ENCODE assay signal across 21 cellular contexts in the genomic region with DNA sequence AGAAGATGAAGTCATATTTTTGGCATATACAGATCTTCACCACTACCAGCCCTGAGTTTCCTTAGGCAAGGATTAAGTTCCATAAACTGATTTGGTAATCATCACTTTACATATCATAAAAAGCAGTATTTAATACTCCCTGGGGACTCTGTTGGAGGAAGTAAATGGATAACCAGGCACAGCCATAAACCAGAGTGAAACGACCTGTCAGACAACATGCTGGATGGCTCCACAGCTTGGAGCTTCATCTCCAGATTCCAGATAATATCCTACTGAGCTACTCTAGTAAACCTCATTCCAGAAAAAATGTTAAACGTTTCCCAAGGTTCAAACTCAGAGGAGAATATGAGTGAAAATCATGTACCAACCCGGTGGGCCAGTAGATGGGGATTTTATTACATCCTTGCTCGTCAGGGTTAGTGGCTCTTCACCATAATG.
DNase-seq lines count a peak whose midpoint lies in the region; ATAC-seq and TF ChIP-seq lines count a peak whose summit lies in the region.
"Had no signal": no experiment of that assay in that cellular context is flagged by ENCODE, and none has a peak within 500 bp of the region (broad histone marks: within the 10 kb centered on the region; RNA-seq: fewer than 3 reads in every experiment).

No MANE protein-coding gene starts in this region.

- H4K20me1 ChIP-seq in mammary epithelial cell (ENCODE audit: insufficient read depth, low read length) = no peaks in the 10 kb centered on the region

- H3K9me3 ChIP-seq in SK-N-MC (ENCODE audit: low read depth, low read length) (no peaks in the 10 kb centered on the region), mammary epithelial cell (replicated peaks; ENCODE audit: insufficient read depth, low read length) (no peaks in the 10 kb centered on the region)
- H3K9me3 ChIP-seq: SJCRH30 had no signal

- H3K27ac ChIP-seq in SK-N-MC (peak overlapping the region; percentile 73), mammary epithelial cell (ENCODE audit: insufficient read depth, low read depth, low read length) (no peak overlapping the region)
- H3K27ac ChIP-seq: GM23248, HL-60, SJCRH30 had no signal

- in situ Hi-C loops in mammary epithelial cell (cut with MboI; ENCODE audit: low sequenced_read_pairs in 2 of 2) = no loop called here

- CTCF ChIA-PET in mammary epithelial cell (lab: Charles Lee; ENCODE audit: low non-redundant PET) = no interaction called here

- no TSS peak for BruUV-seq in mammary epithelial cell (replicated peaks; lab: Mats Ljungman, UMichigan)

- H3K9ac ChIP-seq in SK-N-MC (ENCODE audit: insufficient read length) = no peak overlapping the region
- no peak overlapping the region for H3K9ac ChIP-seq in mammary epithelial cell (ENCODE audit: insufficient read depth, low read length)
- H3K9ac ChIP-seq: GM23248 had no signal

- no peak overlapping the region for H2AFZ ChIP-seq in mammary epithelial cell (ENCODE audit: low read depth, low read length)
- H2AFZ ChIP-seq: GM23248 had no signal

- H3K4me1 ChIP-seq in mammary epithelial cell (ENCODE audit: insufficient read depth, low read length) = no peaks in the 10 kb centered on the region
- H3K4me1 ChIP-seq: SJCRH30 had no signal

- H3K4me2 ChIP-seq in mammary epithelial cell (ENCODE audit: insufficient read depth, low read depth, low read length) = no peak overlapping the region

- WGBS in mammary epithelial cell (ENCODE audit: low coverage, missing lambda C conversion rate) = 59% methylated on average over 4 of the region's 4 CpGs

- dilution Hi-C loops in mammary epithelial cell (cut with HindIII; ENCODE audit: low sequenced_read_pairs) = loop anchor here (5.0 kb wide), 1 partner anchor 41 kb away; no protein-coding TSS in a partner anchor

- intact Hi-C loops in left colon (cut with DNase I, micrococcal nuclease) (no loop called here), mammary epithelial cell (cut with micrococcal nuclease) (no loop called here)

- ATAC-seq in left colon = peak; percentile 99
- ATAC-seq: K562 had no signal

- TF ChIP-seq CTCF in mammary epithelial cell (conservative IDR thresholded peaks at IDR 0.05 in 1 of 2, IDR thresholded peaks at IDR 0.05 in 1 of 2; ENCODE audit: extremely low read depth in 1 of 2, insufficient read depth in 1 of 2, low read depth in 1 of 2, low read length in 2 of 2) (no peak), GM20000 (IDR thresholded peaks at IDR 0.05; ENCODE audit: extremely low read depth, missing control alignments) (no peak)

- no peaks in the 10 kb centered on the region for H3K36me3 ChIP-seq in SK-N-MC (ENCODE audit: insufficient read depth, low read length)
- H3K36me3 ChIP-seq in mammary epithelial cell (ENCODE audit: insufficient read depth, low read length) = no peaks in the 10 kb centered on the region
- H3K36me3 ChIP-seq: SJCRH30 had no signal

- peak; percentile 51 for DNase-seq in NCI-H748 (lab: John Stamatoyannopoulos, UW; ENCODE audit: unreplicated experiment)
- DNase-seq in NCI-H748 treated with DMSO at 0.1 percent for 48 hours (lab: John Stamatoyannopoulos, UW) = no peak
- peak; percentile 89 for DNase-seq in SK-N-MC (ENCODE audit: low read depth, low spot score)
- peak in 1 of 2 donors; percentile 47 for DNase-seq in left colon
- DNase-seq in mammary epithelial cell = no peak
- no peak for DNase-seq in GM20000 (ENCODE audit: low spot score)
- no peak for DNase-seq in central memory CD4-positive, alpha-beta T cell
- DNase-seq in DMS79 treated with DMSO at 0.1 percent for 48 hours (lab: John Stamatoyannopoulos, UW) = no peak
- DNase-seq: Calu3; DND-41; GDM1; GM23248; NCI-H1105; NCI-H1694 treated with DMSO at 0.1 percent for 48 hours; NCI-H2171; NK-92 treated with Interleukin-12 subunit alpha and Interleukin-12 subunit beta, amount 100 ng/mL, for 24 hours; OCI-M1; RPMI8226; SJCRH30 had no signal

- H3K79me2 ChIP-seq in mammary epithelial cell (ENCODE audit: insufficient read depth, low read length) = no peaks in the 10 kb centered on the region

- peak overlapping the region; percentile 40 for H3K4me3 ChIP-seq in SK-N-MC
- H3K4me3 ChIP-seq in mammary epithelial cell (replicated peaks in 1 of 3; ENCODE audit: insufficient read depth in 1 of 3, low read depth in 2 of 3, low read length in 3 of 3) = no peak overlapping the region
- H3K4me3 ChIP-seq: GM23248, K562, SJCRH30 had no signal

- H3K27me3 ChIP-seq in mammary epithelial cell (ENCODE audit: insufficient read depth, low read length) = no peaks in the 10 kb centered on the region
- H3K27me3 ChIP-seq: SJCRH30 had no signal

Comparison
In these comparisons a context has a peak if more than half of its experiments do, and no peak if none do; other contexts are left out.
1. DNase-seq: peak in NCI-H748 (single experiment) and SK-N-MC (single experiment); none in NCI-H748 treated with DMSO at 0.1 percent for 48 hours (single experiment), mammary epithelial cell (single experiment), GM20000 (single experiment), central memory CD4-positive, alpha-beta T cell (single experiment) and DMS79 treated with DMSO at 0.1 percent for 48 hours (single experiment).